8 cellular contexts compared by ENCODE assay signal in genomic region chr10:74888947-74889661, GRCh38.
DNase-seq lines count a peak whose midpoint lies in the region; ATAC-seq and TF ChIP-seq lines count a peak whose summit lies in the region.

No MANE protein-coding gene starts in this region.

- no peak overlapping the region for H3K9ac ChIP-seq in IMR-90 (ENCODE audit: low read depth, low read length)
- H3K9ac ChIP-seq in mesendoderm (ENCODE audit: low read length): no peak overlapping the region

- no peak overlapping the region for H2AK9ac ChIP-seq in IMR-90 (replicated peaks; ENCODE audit: low read depth, low read length, poor library complexity)

- H2AK5ac ChIP-seq in IMR-90 (ENCODE audit: low read depth, low read length) (no peak overlapping the region), mesendoderm (ENCODE audit: low read length) (no peak overlapping the region)

- H3K4me2 ChIP-seq in IMR-90 (ENCODE audit: low read depth, low read length) (no peak overlapping the region), mesendoderm (ENCODE audit: low read length) (no peak overlapping the region)

- no peaks in the 10 kb centered on the region for H3K79me2 ChIP-seq in mesendoderm (ENCODE audit: control insufficient read depth, insufficient read depth, low read length)

- H3K4ac ChIP-seq in IMR-90 (ENCODE audit: low read depth, low read length): 0 out of 2 replicates have a peak overlapping the region, but pooled peaks have one; percentile 1
- H3K4ac ChIP-seq in mesendoderm (ENCODE audit: low read depth, low read length): no peak overlapping the region

- no peak overlapping the region for H4K8ac ChIP-seq in IMR-90 (ENCODE audit: low read depth in 2 of 2, low read length in 2 of 2)
- no peak overlapping the region for H4K8ac ChIP-seq in mesendoderm (ENCODE audit: low read depth, low read length)

- no peak overlapping the region for H3K27ac ChIP-seq in IMR-90 (ENCODE audit: insufficient read depth, low read length)
- no peak overlapping the region for H3K27ac ChIP-seq in mesendoderm (ENCODE audit: low read depth, low read length)

- H3K23ac ChIP-seq in IMR-90 (ENCODE audit: low read depth, low read length) (no peak overlapping the region), mesendoderm (ENCODE audit: low read length) (no peak overlapping the region)

- ATAC-seq in IMR-90 (ENCODE audit: low read depth) (peak; percentile 54), HG02884 (IDR thresholded peaks at IDR 0.05; ENCODE audit: unreplicated experiment) (no peak)
- no peak for ATAC-seq in central memory CD8-positive, alpha-beta T cell (replicated peaks; ENCODE audit: extremely low read depth, poor library complexity, severe bottlenecking)

- TF ChIP-seq RAD21 in IMR-90 (IDR thresholded peaks at IDR 0.05; ENCODE audit: low read length): 0 out of 2 replicates have a peak, but pooled peaks have one; percentile 21

- H3K27ac Mint-ChIP-seq in central memory CD8-positive, alpha-beta T cell (ENCODE audit: low read depth): peak overlapping the region; percentile 47

- H3K14ac ChIP-seq in IMR-90 (replicated peaks; ENCODE audit: low read depth, low read length): peak overlapping the region; percentile 57

- 0 out of 2 replicates have a peak overlapping the region, but pooled peaks have one; percentile 5 for H4K91ac ChIP-seq in IMR-90 (ENCODE audit: insufficient read depth, low read depth, low read length)

- BruUV-seq in IMR-90 (replicated peaks; lab: Mats Ljungman, UMichigan): no TSS peak

- TF ChIP-seq CTCF in IMR-90 (conservative IDR thresholded peaks at IDR 0.05; ENCODE audit: low read depth, low read length): no peak

- no peak overlapping the region for H3K4me3 Mint-ChIP-seq in central memory CD8-positive, alpha-beta T cell

- H2BK120ac ChIP-seq in IMR-90 (ENCODE audit: low read depth, low read length) (0 out of 2 replicates have a peak overlapping the region, but pooled peaks have one; percentile 2), mesendoderm (ENCODE audit: low read depth, low read length) (no peak overlapping the region)

- no peaks in the 10 kb centered on the region for H3K9me3 ChIP-seq in IMR-90 (ENCODE audit: control insufficient read depth, insufficient read depth, low read length)

- H3K79me1 ChIP-seq in IMR-90 (ENCODE audit: low read depth in 1 of 2, low read length in 2 of 2) (peaks cover 49 to 81% of the 10 kb centered on the region in 2 experiments), mesendoderm (ENCODE audit: low read length) (peaks cover 2% of the 10 kb centered on the region)

- no peak overlapping the region for H2BK15ac ChIP-seq in IMR-90 (ENCODE audit: low read depth, low read length)
- H2BK15ac ChIP-seq in mesendoderm (replicated peaks; ENCODE audit: low read depth): no peak overlapping the region

- CTCF ChIA-PET in IMR-90 (lab: Yijun Ruan, JAX): interaction anchor here (0.6 to 1.1 kb wide), 3 partner anchors 8 to 344 kb away, joined by 3 to 4 read pairs (median 3); no protein-coding TSS in a partner anchor

- H3K27me3 ChIP-seq in IMR-90 (ENCODE audit: control insufficient read depth, insufficient read depth, low read length) (no peaks in the 10 kb centered on the region), mesendoderm (ENCODE audit: insufficient read depth, low read length, poor library complexity) (no peaks in the 10 kb centered on the region)

- peaks cover 46% of the 10 kb centered on the region for H3K4me1 Mint-ChIP-seq in central memory CD8-positive, alpha-beta T cell

- no peaks in the 10 kb centered on the region for H3K36me3 ChIP-seq in IMR-90 (ENCODE audit: control insufficient read depth, insufficient read depth, low read length)
- H3K36me3 ChIP-seq in mesendoderm (ENCODE audit: control insufficient read depth, insufficient read depth, low read length): no peaks in the 10 kb centered on the region

- POLR2A ChIA-PET in IMR-90 (lab: Charles Lee; ENCODE audit: unreplicated experiment): no interaction called here

- in situ Hi-C loops in IMR-90 (cut with MboI; ENCODE audit: low sequenced_read_pairs): no loop called here

- H3K4me3 ChIP-seq in IMR-90 (ENCODE audit: insufficient read depth, low read depth, low read length) (no peak overlapping the region), mesendoderm (ENCODE audit: low read length) (no peak overlapping the region)

- H3K27me3 Mint-ChIP-seq in central memory CD8-positive, alpha-beta T cell: no peaks in the 10 kb centered on the region

- H3K36me3 Mint-ChIP-seq in central memory CD8-positive, alpha-beta T cell (ENCODE audit: insufficient read depth): peaks cover 2% of the 10 kb centered on the region

- H3K18ac ChIP-seq in IMR-90 (ENCODE audit: low read depth, low read length) (no peak overlapping the region), mesendoderm (ENCODE audit: low read length) (no peak overlapping the region)

- H3K4me1 ChIP-seq in IMR-90 (ENCODE audit: control insufficient read depth, insufficient read depth, low read length) (peaks cover 21% of the 10 kb centered on the region), mesendoderm (ENCODE audit: control insufficient read depth, low read depth, low read length) (no peaks in the 10 kb centered on the region)

- H2BK20ac ChIP-seq in IMR-90 (ENCODE audit: low read depth, low read length): 0 out of 2 replicates have a peak overlapping the region, but pooled peaks have one; percentile 5

- H3K9me3 Mint-ChIP-seq in central memory CD8-positive, alpha-beta T cell: no peaks in the 10 kb centered on the region

- H3K9me1 ChIP-seq in IMR-90 (ENCODE audit: insufficient read depth, low read length): peaks cover 27% of the 10 kb centered on the region

- no peak overlapping the region for H4K5ac ChIP-seq in IMR-90 (ENCODE audit: low read depth, low read length)
- H4K5ac ChIP-seq in mesendoderm (ENCODE audit: low read length): no peak overlapping the region

- dilution Hi-C loops in IMR-90 (cut with HindIII; ENCODE audit: low sequenced_read_pairs, unreplicated experiment): no loop called here

- H2BK5ac ChIP-seq in IMR-90 (ENCODE audit: low read depth, low read length, poor library complexity, severe bottlenecking) (no peak overlapping the region), mesendoderm (ENCODE audit: low read length) (no peak overlapping the region)

- TF ChIP-seq POLR2A in IMR-90 (IDR thresholded peaks at IDR 0.05; ENCODE audit: low read depth, low read length): no peak

- no peak overlapping the region for H3K56ac ChIP-seq in IMR-90 (ENCODE audit: extremely low read depth, insufficient read depth, low read length)
- no peak overlapping the region for H3K56ac ChIP-seq in mesendoderm (ENCODE audit: low read length)

- H2AFZ ChIP-seq in IMR-90 (replicated peaks; ENCODE audit: low read length, poor library complexity): no peak overlapping the region

- DNase-seq in DMS79 treated with DMSO at 0.1 percent for 48 hours (lab: John Stamatoyannopoulos, UW) (peak; percentile 61), IMR-90 (no peak), mesendoderm (peak; percentile 60), NAMALWA (ENCODE audit: low spot score) (no peak), T1000 (lab: John Stamatoyannopoulos, UW) (no peak), NCI-H2227 (lab: John Stamatoyannopoulos, UW; ENCODE audit: unreplicated experiment) (no peak)
- no peak for DNase-seq in central memory CD8-positive, alpha-beta T cell (ENCODE audit: low spot score in 2 of 2)

- peaks cover 4% of the 10 kb centered on the region; the same call in 1 of the 2 replicates for H4K20me1 ChIP-seq in IMR-90 (ENCODE audit: insufficient read depth, low read length)

- intact Hi-C loops in IMR-90 (cut with micrococcal nuclease): no loop called here

- WGBS in IMR-90 (ENCODE audit: extremely low coverage in 2 of 2, insufficient read length in 1 of 2), 2 experiments: 80% methylated on average over 1 of the region's 6 CpGs; no CpG with 5 or more reads in 1 of the 2 experiments
- WGBS in mesendoderm (ENCODE audit: extremely low coverage, insufficient coverage, low lambda C conversion rate): 100% methylated on average over 3 of the region's 6 CpGs

TF ChIP-seq in IMR-90, 13 proteins besides CTCF, POLR2A, EP300 and RAD21:
- TF ChIP-seq NFE2L2 (IDR thresholded peaks at IDR 0.05; ENCODE audit: low read depth, low read length) (no peak), BHLHE40 (IDR thresholded peaks at IDR 0.05; ENCODE audit: low read depth, low read length) (no peak), RCOR1 (IDR thresholded peaks at IDR 0.05; ENCODE audit: insufficient replicate concordance, low read length) (no peak), FOS (IDR thresholded peaks at IDR 0.05; ENCODE audit: low read depth, low read length) (no peak), CHD1 (IDR thresholded peaks at IDR 0.05; ENCODE audit: low read depth, low read length) (no peak), CEBPB (IDR thresholded peaks at IDR 0.05; ENCODE audit: low read depth, low read length) (no peak), MAZ (IDR thresholded peaks at IDR 0.05; ENCODE audit: borderline replicate concordance, low read depth, low read length) (no peak), MXI1 (IDR thresholded peaks at IDR 0.05; ENCODE audit: borderline replicate concordance, low read depth, low read length) (no peak), MAFK (IDR thresholded peaks at IDR 0.05; ENCODE audit: low read depth, low read length) (no peak), RFX5 (IDR thresholded peaks at IDR 0.05; ENCODE audit: low read depth, low read length) (no peak), SMC3 (IDR thresholded peaks at IDR 0.05; ENCODE audit: low read depth, low read length) (no peak)
- TF ChIP-seq, protein P1, sequence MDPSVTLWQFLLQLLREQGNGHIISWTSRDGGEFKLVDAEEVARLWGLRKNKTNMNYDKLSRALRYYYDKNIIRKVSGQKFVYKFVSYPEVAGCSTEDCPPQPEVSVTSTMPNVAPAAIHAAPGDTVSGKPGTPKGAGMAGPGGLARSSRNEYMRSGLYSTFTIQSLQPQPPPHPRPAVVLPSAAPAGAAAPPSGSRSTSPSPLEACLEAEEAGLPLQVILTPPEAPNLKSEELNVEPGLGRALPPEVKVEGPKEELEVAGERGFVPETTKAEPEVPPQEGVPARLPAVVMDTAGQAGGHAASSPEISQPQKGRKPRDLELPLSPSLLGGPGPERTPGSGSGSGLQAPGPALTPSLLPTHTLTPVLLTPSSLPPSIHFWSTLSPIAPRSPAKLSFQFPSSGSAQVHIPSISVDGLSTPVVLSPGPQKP (IDR thresholded peaks at IDR 0.05; ENCODE audit: borderline replicate concordance, low read depth, low read length): no peak
- TF ChIP-seq, protein P2, sequence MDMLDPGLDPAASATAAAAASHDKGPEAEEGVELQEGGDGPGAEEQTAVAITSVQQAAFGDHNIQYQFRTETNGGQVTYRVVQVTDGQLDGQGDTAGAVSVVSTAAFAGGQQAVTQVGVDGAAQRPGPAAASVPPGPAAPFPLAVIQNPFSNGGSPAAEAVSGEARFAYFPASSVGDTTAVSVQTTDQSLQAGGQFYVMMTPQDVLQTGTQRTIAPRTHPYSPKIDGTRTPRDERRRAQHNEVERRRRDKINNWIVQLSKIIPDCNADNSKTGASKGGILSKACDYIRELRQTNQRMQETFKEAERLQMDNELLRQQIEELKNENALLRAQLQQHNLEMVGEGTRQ (IDR thresholded peaks at IDR 0.05; ENCODE audit: low read depth, low read length): no peak

Comparison
In these comparisons a context has a peak if more than half of its experiments do, and no peak if none do; other contexts are left out.
1. DNase-seq: peak in DMS79 treated with DMSO at 0.1 percent for 48 hours (single experiment) and mesendoderm (single experiment); none in IMR-90 (single experiment), central memory CD8-positive, alpha-beta T cell (0 of 2), NAMALWA (single experiment), T1000 (single experiment) and NCI-H2227 (single experiment).